In the genomic region with DNA sequence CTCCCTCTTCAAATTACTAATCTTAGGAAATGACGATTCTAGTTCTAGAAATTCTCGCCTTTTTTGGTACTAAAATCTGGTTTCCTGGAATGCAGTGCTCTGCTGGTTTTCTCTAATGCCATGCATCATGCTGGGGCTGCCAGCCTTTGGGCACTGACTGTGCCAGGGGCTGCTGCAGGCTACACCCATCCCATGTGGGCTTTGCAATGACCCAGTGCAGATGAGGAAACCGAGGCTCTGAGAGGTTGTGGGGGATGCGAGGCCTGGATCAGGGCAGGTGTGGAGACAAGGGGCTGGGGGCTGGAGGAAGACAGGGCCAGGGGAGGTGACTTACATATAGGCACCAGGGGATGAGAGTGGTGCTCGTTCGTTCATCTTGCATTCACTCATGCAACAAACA, we compare ENCODE assay signal across 37 cellular contexts.
"Had no signal": no experiment of that assay in that cellular context is flagged by ENCODE, and none has a peak within 500 bp of the region (broad histone marks: within the 10 kb centered on the region; RNA-seq: fewer than 3 reads in every experiment).

No MANE protein-coding gene starts in this region.

- FAIRE-seq: RCC 7860 had no signal

- H3K4me1 Mint-ChIP-seq: activated CD4-positive, alpha-beta memory T cell treated with anti-CD3 and anti-CD28 coated beads, Interleukin-2, amount 10 ng/mL, durations not matched to agents 7 days and 5 days; activated CD8-positive, alpha-beta memory T cell treated with anti-CD3 and anti-CD28 coated beads, Interleukin-2, amount 10 ng/mL, durations not matched to agents 7 days and 5 days; activated naive CD4-positive, alpha-beta T cell treated with anti-CD3 and anti-CD28 coated beads, Interleukin-2, amount 10 ng/mL, durations not matched to agents 7 days and 5 days; activated naive CD8-positive, alpha-beta T cell treated with anti-CD3 and anti-CD28 coated beads, Interleukin-2, amount 50 U/mL, for 24 hours; T-cell had no signal

- H3K9me3 ChIP-seq: SJSA1, SK-N-SH had no signal

- DNase-seq: activated CD4-positive, alpha-beta memory T cell treated with anti-CD3 and anti-CD28 coated beads, Interleukin-2, amount 10 ng/mL, durations not matched to agents 7 days and 5 days; activated CD4-positive, alpha-beta T cell treated with anti-CD3 and anti-CD28 coated beads for 1 hour; activated CD4-positive, alpha-beta T cell treated with anti-CD3 and anti-CD28 coated beads for 48 hours; activated CD4-positive, CD25-positive, alpha-beta regulatory T cell; activated CD8-positive, alpha-beta memory T cell treated with anti-CD3 and anti-CD28 coated beads for 24 hours; activated CD8-positive, alpha-beta memory T cell treated with anti-CD3 and anti-CD28 coated beads, Interleukin-2, amount 10 ng/mL, durations not matched to agents 7 days and 5 days; activated CD8-positive, alpha-beta memory T cell treated with anti-CD3 and anti-CD28 coated beads, Interleukin-2, amount 50 U/mL, for 48 hours; activated effector memory CD4-positive, alpha-beta T cell treated with Interleukin-2 at 50 U/mL for 16 hours; activated naive CD8-positive, alpha-beta T cell treated with anti-CD3 and anti-CD28 coated beads, Interleukin-2, amount 50 U/mL, for 24 hours; activated T-cell treated with anti-CD3 and anti-CD28 coated beads, Interleukin-2, amount 50 U/mL, for 48 hours; anterior cingulate cortex; brain microvascular endothelial cell; Kasumi-1; KG1; MM.1S; MV-4-11; NCI-H1092; NCI-H1436 treated with DMSO at 0.1 percent for 48 hours; NCI-H187; NCI-H2029 treated with DMSO at 0.1 percent for 48 hours; NCI-H2107; NCI-H2171; NCI-H510A; NCI-H526; NCI-H748 treated with DMSO at 0.1 percent for 48 hours; NK-92 treated with Interleukin-12 subunit alpha and Interleukin-12 subunit beta, amount 100 ng/mL, for 24 hours; PC-3; SHP77 treated with DMSO at 0.1 percent for 48 hours; SK-N-SH; T-cell; T-helper 9 cell; WERI-Rb-1 had no signal

- H3K27me3 ChIP-seq: brain microvascular endothelial cell, SJSA1 had no signal

- H3K27ac ChIP-seq: brain microvascular endothelial cell, RWPE1, SJSA1, WERI-Rb-1 had no signal

- H3K27ac Mint-ChIP-seq: activated CD4-positive, alpha-beta memory T cell treated with anti-CD3 and anti-CD28 coated beads, Interleukin-2, amount 10 ng/mL, durations not matched to agents 7 days and 5 days; activated CD8-positive, alpha-beta memory T cell treated with anti-CD3 and anti-CD28 coated beads, Interleukin-2, amount 10 ng/mL, durations not matched to agents 7 days and 5 days; activated naive CD4-positive, alpha-beta T cell treated with anti-CD3 and anti-CD28 coated beads, Interleukin-2, amount 10 ng/mL, durations not matched to agents 7 days and 5 days; activated naive CD8-positive, alpha-beta T cell; activated naive CD8-positive, alpha-beta T cell treated with anti-CD3 and anti-CD28 coated beads, Interleukin-2, amount 50 U/mL, for 24 hours; T-cell had no signal

- H3K4me3 Mint-ChIP-seq: activated CD4-positive, alpha-beta memory T cell treated with anti-CD3 and anti-CD28 coated beads, Interleukin-2, amount 10 ng/mL, durations not matched to agents 7 days and 5 days; activated CD8-positive, alpha-beta memory T cell treated with anti-CD3 and anti-CD28 coated beads, Interleukin-2, amount 10 ng/mL, durations not matched to agents 7 days and 5 days; activated naive CD4-positive, alpha-beta T cell treated with anti-CD3 and anti-CD28 coated beads, Interleukin-2, amount 10 ng/mL, durations not matched to agents 7 days and 5 days; activated naive CD8-positive, alpha-beta T cell; activated naive CD8-positive, alpha-beta T cell treated with anti-CD3 and anti-CD28 coated beads, Interleukin-2, amount 50 U/mL, for 24 hours; T-cell had no signal

- H3K36me3 Mint-ChIP-seq: activated CD8-positive, alpha-beta memory T cell treated with anti-CD3 and anti-CD28 coated beads, Interleukin-2, amount 10 ng/mL, durations not matched to agents 7 days and 5 days; activated naive CD4-positive, alpha-beta T cell treated with anti-CD3 and anti-CD28 coated beads, Interleukin-2, amount 10 ng/mL, durations not matched to agents 7 days and 5 days; activated naive CD8-positive, alpha-beta T cell; T-cell had no signal

- H3K4me3 ChIP-seq: SJSA1 had no signal

- H3K36me3 ChIP-seq: brain microvascular endothelial cell, SJSA1, WERI-Rb-1 had no signal

- H3K27me3 Mint-ChIP-seq: activated CD4-positive, alpha-beta memory T cell treated with anti-CD3 and anti-CD28 coated beads, Interleukin-2, amount 10 ng/mL, durations not matched to agents 7 days and 5 days; activated CD8-positive, alpha-beta memory T cell treated with anti-CD3 and anti-CD28 coated beads, Interleukin-2, amount 10 ng/mL, durations not matched to agents 7 days and 5 days; activated naive CD4-positive, alpha-beta T cell treated with anti-CD3 and anti-CD28 coated beads, Interleukin-2, amount 10 ng/mL, durations not matched to agents 7 days and 5 days; activated naive CD8-positive, alpha-beta T cell; activated naive CD8-positive, alpha-beta T cell treated with anti-CD3 and anti-CD28 coated beads, Interleukin-2, amount 50 U/mL, for 24 hours; T-cell had no signal

- ATAC-seq: activated CD8-positive, alpha-beta memory T cell treated with anti-CD3 and anti-CD28 coated beads, Interleukin-2, amount 10 ng/mL, durations not matched to agents 7 days and 5 days; activated naive CD8-positive, alpha-beta T cell treated with anti-CD3 and anti-CD28 coated beads, Interleukin-2, amount 50 U/mL, for 24 hours; PC-3; T-cell had no signal

- H3K4me2 ChIP-seq: SK-N-SH had no signal

- H3K9ac ChIP-seq: SK-N-SH had no signal

- H3K9me3 Mint-ChIP-seq: activated CD4-positive, alpha-beta memory T cell treated with anti-CD3 and anti-CD28 coated beads, Interleukin-2, amount 10 ng/mL, durations not matched to agents 7 days and 5 days; activated naive CD4-positive, alpha-beta T cell treated with anti-CD3 and anti-CD28 coated beads, Interleukin-2, amount 10 ng/mL, durations not matched to agents 7 days and 5 days; activated naive CD8-positive, alpha-beta T cell treated with anti-CD3 and anti-CD28 coated beads, Interleukin-2, amount 50 U/mL, for 24 hours; T-cell had no signal
